In genomic region chr4:98659106-98659592, GRCh38 we compare ENCODE assay signal across 8 cellular contexts. TPM values are rescaled to one million over a fixed set of nuclear protein-coding genes. Genes with fewer than 3 reads are reported as not detected.
DNase-seq lines count a peak whose midpoint lies in the region; ATAC-seq and TF ChIP-seq lines count a peak whose summit lies in the region.

No MANE protein-coding gene starts in this region.

- H3K4me3 Mint-ChIP-seq in activated CD4-positive, alpha-beta T cell treated with anti-CD3 and anti-CD28 coated beads, Interleukin-2, amount 10 ng/mL, durations not matched to agents 7 days and 5 days: peak overlapping the region; percentile 72
- H3K4me3 Mint-ChIP-seq in activated CD8-positive, alpha-beta T cell treated with anti-CD3 and anti-CD28 coated beads, Interleukin-2, amount 10 ng/mL, durations not matched to agents 7 days and 5 days: peak overlapping the region; percentile 75

- peaks cover 72% of the 10 kb centered on the region for H3K4me1 Mint-ChIP-seq in activated CD4-positive, alpha-beta T cell treated with anti-CD3 and anti-CD28 coated beads, Interleukin-2, amount 10 ng/mL, durations not matched to agents 7 days and 5 days
- peaks cover 68% of the 10 kb centered on the region for H3K4me1 Mint-ChIP-seq in activated CD8-positive, alpha-beta T cell treated with anti-CD3 and anti-CD28 coated beads, Interleukin-2, amount 10 ng/mL, durations not matched to agents 7 days and 5 days (ENCODE audit: low read depth)

- no peaks in the 10 kb centered on the region for H3K9me3 Mint-ChIP-seq in activated CD4-positive, alpha-beta T cell treated with anti-CD3 and anti-CD28 coated beads, Interleukin-2, amount 10 ng/mL, durations not matched to agents 7 days and 5 days
- no peaks in the 10 kb centered on the region for H3K9me3 Mint-ChIP-seq in activated CD8-positive, alpha-beta T cell treated with anti-CD3 and anti-CD28 coated beads, Interleukin-2, amount 10 ng/mL, durations not matched to agents 7 days and 5 days (ENCODE audit: insufficient read depth)

- peak overlapping the region; percentile 73 for H3K27ac ChIP-seq in left ventricle myocardium inferior (replicated peaks)
- H3K27ac ChIP-seq in sigmoid colon: peak overlapping the region; percentile 78 to 84 (median 80)

- DNase-seq in activated CD4-positive, alpha-beta T cell treated with anti-CD3 and anti-CD28 coated beads, Interleukin-2, amount 10 ng/mL, durations not matched to agents 7 days and 5 days: no peak
- no peak for DNase-seq in activated CD4-positive, alpha-beta T cell treated with anti-CD3 and anti-CD28 coated beads for 1 hour
- DNase-seq in activated CD8-positive, alpha-beta T cell treated with anti-CD3 and anti-CD28 coated beads, Interleukin-2, amount 10 ng/mL, durations not matched to agents 7 days and 5 days: no peak
- DNase-seq in left ventricle myocardium inferior (no peak), sigmoid colon (no peak), mucosa of gallbladder (ENCODE audit: low spot score) (no peak)

- POLR2A ChIA-PET in activated CD4-positive, alpha-beta T cell treated with anti-CD3 and anti-CD28 coated beads, Interleukin-2, amount 10 ng/mL, durations not matched to agents 7 days and 5 days (lab: Charles Lee): no interaction called here
- POLR2A ChIA-PET in activated CD8-positive, alpha-beta T cell treated with anti-CD3 and anti-CD28 coated beads, Interleukin-2, amount 10 ng/mL, durations not matched to agents 7 days and 5 days (lab: Charles Lee): interaction anchor here (0.8 to 1.7 kb wide), 6 partner anchors 12 to 271 kb away, joined by 3 to 9 read pairs (median 4); partner anchors contain the start of gene EIF4E

- H3K4me1 ChIP-seq in left ventricle myocardium inferior (peaks cover 42% of the 10 kb centered on the region), sigmoid colon (peaks cover 0 to 53% (median 28%) of the 10 kb centered on the region in 4 donors)

- ATAC-seq in activated CD8-positive, alpha-beta T cell treated with anti-CD3 and anti-CD28 coated beads, Interleukin-2, amount 10 ng/mL, durations not matched to agents 7 days and 5 days: no peak
- ATAC-seq in HG03135 (IDR thresholded peaks at IDR 0.05; ENCODE audit: unreplicated experiment) (no peak), HG02571 (IDR thresholded peaks at IDR 0.05; ENCODE audit: unreplicated experiment) (no peak)

- TF ChIP-seq CTCF in left ventricle myocardium inferior (IDR thresholded peaks at IDR 0.05; ENCODE audit: borderline replicate concordance): no peak
- no peak for TF ChIP-seq CTCF in sigmoid colon (IDR thresholded peaks at IDR 0.05)

- H3K27me3 Mint-ChIP-seq in activated CD4-positive, alpha-beta T cell treated with anti-CD3 and anti-CD28 coated beads, Interleukin-2, amount 10 ng/mL, durations not matched to agents 7 days and 5 days: no peaks in the 10 kb centered on the region
- no peaks in the 10 kb centered on the region for H3K27me3 Mint-ChIP-seq in activated CD8-positive, alpha-beta T cell treated with anti-CD3 and anti-CD28 coated beads, Interleukin-2, amount 10 ng/mL, durations not matched to agents 7 days and 5 days (ENCODE audit: low read depth)

- intact Hi-C loops in left ventricle myocardium inferior (cut with micrococcal nuclease): no loop called here
- intact Hi-C loops in sigmoid colon (cut with DNase I): loop anchor here (2.0 to 10.0 kb wide), 7 partner anchors 92 to 903 kb away; partner anchors contain the start of genes EIF4E, METAP1 and TRMT10A

- H3K9me3 ChIP-seq in left ventricle myocardium inferior (replicated peaks): no peaks in the 10 kb centered on the region
- H3K9me3 ChIP-seq in sigmoid colon: no peaks in the 10 kb centered on the region

- H3K36me3 Mint-ChIP-seq in activated CD4-positive, alpha-beta T cell treated with anti-CD3 and anti-CD28 coated beads, Interleukin-2, amount 10 ng/mL, durations not matched to agents 7 days and 5 days (ENCODE audit: low read depth): peaks cover 2% of the 10 kb centered on the region
- peaks cover 10% of the 10 kb centered on the region for H3K36me3 Mint-ChIP-seq in activated CD8-positive, alpha-beta T cell treated with anti-CD3 and anti-CD28 coated beads, Interleukin-2, amount 10 ng/mL, durations not matched to agents 7 days and 5 days (ENCODE audit: low read depth)

- CTCF ChIA-PET in activated CD4-positive, alpha-beta T cell treated with anti-CD3 and anti-CD28 coated beads, Interleukin-2, amount 10 ng/mL, durations not matched to agents 7 days and 5 days (lab: Charles Lee): interaction anchor here (0.7 to 1.9 kb wide), 4 partner anchors 11 to 188 kb away, joined by 3 to 7 read pairs (median 3); no protein-coding TSS in a partner anchor
- CTCF ChIA-PET in activated CD8-positive, alpha-beta T cell treated with anti-CD3 and anti-CD28 coated beads, Interleukin-2, amount 10 ng/mL, durations not matched to agents 7 days and 5 days (lab: Charles Lee): interaction anchor here (1.4 kb wide), 1 partner anchor 47 kb away, joined by 4 read pairs; no protein-coding TSS in a partner anchor

- H3K4me3 ChIP-seq in left ventricle myocardium inferior: peak overlapping the region; percentile 74
- peak overlapping the region; percentile 59 to 83 (median 70) for H3K4me3 ChIP-seq in sigmoid colon

- TF ChIP-seq EP300 in sigmoid colon (IDR thresholded peaks at IDR 0.05): no peak

- WGBS in sigmoid colon, 2 donors: 8 to 22% methylated on average over 17 of the region's 17 CpGs

- H3K27ac Mint-ChIP-seq in activated CD4-positive, alpha-beta T cell treated with anti-CD3 and anti-CD28 coated beads, Interleukin-2, amount 10 ng/mL, durations not matched to agents 7 days and 5 days: peak overlapping the region; percentile 71
- peak overlapping the region; percentile 55 for H3K27ac Mint-ChIP-seq in activated CD8-positive, alpha-beta T cell treated with anti-CD3 and anti-CD28 coated beads, Interleukin-2, amount 10 ng/mL, durations not matched to agents 7 days and 5 days

- H3K27me3 ChIP-seq in left ventricle myocardium inferior (ENCODE audit: low read depth) (peaks cover 10% of the 10 kb centered on the region), sigmoid colon (no peaks in the 10 kb centered on the region)

- H3K36me3 ChIP-seq in left ventricle myocardium inferior: no peaks in the 10 kb centered on the region
- no peaks in the 10 kb centered on the region for H3K36me3 ChIP-seq in sigmoid colon

- TF ChIP-seq POLR2A in sigmoid colon (IDR thresholded peaks at IDR 0.05): no peak

RNA-seq across cellular contexts. Expression of gene TSPAN5, which starts 0.7 kb away (rescaled TPM):
- 10 to 100 TPM; 17.4 to 17.6 TPM for total RNA-seq in activated CD4-positive, alpha-beta T cell treated with anti-CD3 and anti-CD28 coated beads, Interleukin-2, amount 10 ng/mL, durations not matched to agents 7 days and 5 days
- 10 to 100 TPM; 18.6 to 21.5 TPM for total RNA-seq in activated CD8-positive, alpha-beta T cell treated with anti-CD3 and anti-CD28 coated beads, Interleukin-2, amount 10 ng/mL, durations not matched to agents 7 days and 5 days
- total RNA-seq in left ventricle myocardium inferior: 1.7 TPM
- 10 to 100 TPM; 11.2 to 18.6 (median 13.5) TPM for total RNA-seq in sigmoid colon
- polyA plus RNA-seq in sigmoid colon: 1 to 10 TPM; 1.2 to 4.4 (median 1.8) TPM
- total RNA-seq in mucosa of gallbladder: 3.2 TPM
